In the genomic region with DNA sequence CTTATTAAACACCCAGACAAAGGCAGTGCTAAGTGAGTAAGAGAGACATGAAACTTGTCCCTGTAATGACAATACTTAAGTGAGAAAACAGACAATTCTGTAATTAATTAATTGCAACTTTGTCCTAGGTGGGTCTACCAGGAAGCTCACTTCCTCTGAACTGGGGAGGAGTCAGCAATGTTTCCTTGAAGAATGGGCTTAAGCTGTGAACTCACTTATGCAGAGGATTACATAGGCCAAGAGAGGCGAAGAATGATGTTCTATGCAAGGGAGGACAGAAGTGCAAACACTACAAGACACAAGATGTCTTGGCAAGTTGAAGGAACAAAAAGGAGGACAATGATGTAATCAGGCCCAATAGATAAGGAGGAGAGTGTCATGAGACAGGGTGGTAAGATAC, we compare ENCODE assay signal across 20 cellular contexts.
"Had no signal": no experiment of that assay in that cellular context is flagged by ENCODE, and none has a peak within 500 bp of the region (broad histone marks: within the 10 kb centered on the region; RNA-seq: fewer than 3 reads in every experiment).

No MANE protein-coding gene starts in this region.

- H3K9me3 Mint-ChIP-seq: activated B cell treated with CpG ODN at 0.5 μM for 24 hours; activated T-helper 2 cell treated with anti-CD3 and anti-CD28 coated beads, Interferon-gamma antibody, Interleukin-2, Interleukin-4, amounts not matched to agents 10 μg/mL and 5 μg/mL and 100 μg/mL, durations not matched to agents 14 hours and 24 hours and 36 hours; T-helper 2 cell treated with Interferon-gamma antibody and Interleukin-4, amounts not matched to agents 5 μg/mL and 100 μg/mL, for 36 hours had no signal

- H3K4me1 ChIP-seq: foreskin keratinocyte, spleen, transverse colon, uterus had no signal

- H3K4me3 Mint-ChIP-seq: activated B cell treated with CpG ODN at 0.5 μM for 24 hours; activated CD4-positive, alpha-beta T cell treated with anti-CD3 and anti-CD28 coated beads for 36 hours; activated CD8-positive, alpha-beta memory T cell treated with anti-CD3 and anti-CD28 coated beads, Interleukin-2, amount 10 ng/mL, durations not matched to agents 7 days and 5 days; activated CD8-positive, alpha-beta T cell treated with anti-CD3 and anti-CD28 coated beads, Interleukin-2, amount 10 ng/mL, durations not matched to agents 7 days and 5 days; naive thymus-derived CD4-positive, alpha-beta T cell; T-cell; T-helper 2 cell treated with Interferon-gamma antibody and Interleukin-4, amounts not matched to agents 5 μg/mL and 100 μg/mL, for 36 hours had no signal

- H3K27me3 Mint-ChIP-seq: activated B cell treated with CpG ODN at 0.5 μM for 24 hours; activated CD8-positive, alpha-beta memory T cell treated with anti-CD3 and anti-CD28 coated beads, Interleukin-2, amount 10 ng/mL, durations not matched to agents 7 days and 5 days had no signal

- DNase-seq: activated B cell treated with CpG ODN at 0.5 μM for 24 hours; activated CD4-positive, alpha-beta T cell treated with anti-CD3 and anti-CD28 coated beads for 36 hours; activated CD8-positive, alpha-beta memory T cell treated with anti-CD3 and anti-CD28 coated beads, Interleukin-2, amount 10 ng/mL, durations not matched to agents 7 days and 5 days; activated CD8-positive, alpha-beta T cell treated with anti-CD3 and anti-CD28 coated beads, Interleukin-2, amount 10 ng/mL, durations not matched to agents 7 days and 5 days; activated naive CD4-positive, alpha-beta T cell; activated T-cell treated with anti-CD3 and anti-CD28 coated beads, Interleukin-2, amount 50 U/mL, for 48 hours; dermis blood vessel endothelial cell; effector CD4-positive, alpha-beta T cell; foreskin keratinocyte; midbrain; naive thymus-derived CD4-positive, alpha-beta T cell; spleen; stimulated activated naive CD4-positive, alpha-beta T cell; T-cell; transverse colon had no signal

- H3K36me3 Mint-ChIP-seq: activated CD8-positive, alpha-beta memory T cell treated with anti-CD3 and anti-CD28 coated beads, Interleukin-2, amount 10 ng/mL, durations not matched to agents 7 days and 5 days; activated naive CD4-positive, alpha-beta T cell treated with anti-CD3 and anti-CD28 coated beads, Interleukin-2, amount 50 U/mL, for 72 hours; naive thymus-derived CD4-positive, alpha-beta T cell; T-cell had no signal

- H3K27ac ChIP-seq: esophagus muscularis mucosa, foreskin keratinocyte, spleen, transverse colon, uterus had no signal

- H3K36me3 ChIP-seq: esophagus muscularis mucosa, spleen, transverse colon, uterus had no signal

- H3K27ac Mint-ChIP-seq: activated B cell treated with CpG ODN at 0.5 μM for 24 hours; activated CD4-positive, alpha-beta T cell treated with anti-CD3 and anti-CD28 coated beads for 36 hours; activated CD8-positive, alpha-beta memory T cell treated with anti-CD3 and anti-CD28 coated beads, Interleukin-2, amount 10 ng/mL, durations not matched to agents 7 days and 5 days; activated CD8-positive, alpha-beta T cell treated with anti-CD3 and anti-CD28 coated beads, Interleukin-2, amount 10 ng/mL, durations not matched to agents 7 days and 5 days; activated naive CD4-positive, alpha-beta T cell treated with anti-CD3 and anti-CD28 coated beads, Interleukin-2, amount 50 U/mL, for 72 hours; activated T-helper 2 cell treated with anti-CD3 and anti-CD28 coated beads, Interferon-gamma antibody, Interleukin-2, Interleukin-4, amounts not matched to agents 10 μg/mL and 5 μg/mL and 100 μg/mL, durations not matched to agents 14 hours and 24 hours and 36 hours; naive thymus-derived CD4-positive, alpha-beta T cell; T-cell; T-helper 2 cell treated with Interferon-gamma antibody and Interleukin-4, amounts not matched to agents 5 μg/mL and 100 μg/mL, for 36 hours had no signal

- H3K4me3 ChIP-seq: esophagus muscularis mucosa, spleen, transverse colon, uterus had no signal

- H3K27me3 ChIP-seq: esophagus muscularis mucosa, spleen, transverse colon, uterus had no signal

- ATAC-seq: activated CD4-positive, alpha-beta T cell treated with anti-CD3 and anti-CD28 coated beads for 36 hours; activated CD8-positive, alpha-beta memory T cell treated with anti-CD3 and anti-CD28 coated beads, Interleukin-2, amount 10 ng/mL, durations not matched to agents 7 days and 5 days; activated CD8-positive, alpha-beta T cell treated with anti-CD3 and anti-CD28 coated beads, Interleukin-2, amount 10 ng/mL, durations not matched to agents 7 days and 5 days; activated naive CD4-positive, alpha-beta T cell treated with anti-CD3 and anti-CD28 coated beads, Interleukin-2, amount 50 U/mL, for 72 hours; foreskin keratinocyte; naive thymus-derived CD4-positive, alpha-beta T cell; T-cell had no signal

- H3K4me1 Mint-ChIP-seq: activated B cell treated with CpG ODN at 0.5 μM for 24 hours; activated CD4-positive, alpha-beta T cell treated with anti-CD3 and anti-CD28 coated beads for 36 hours; activated CD8-positive, alpha-beta memory T cell treated with anti-CD3 and anti-CD28 coated beads, Interleukin-2, amount 10 ng/mL, durations not matched to agents 7 days and 5 days; naive thymus-derived CD4-positive, alpha-beta T cell; T-cell had no signal

- H3K9me3 ChIP-seq: esophagus muscularis mucosa, transverse colon, uterus had no signal
